ENCODE assay signal across 8 cellular contexts in the genomic region with DNA sequence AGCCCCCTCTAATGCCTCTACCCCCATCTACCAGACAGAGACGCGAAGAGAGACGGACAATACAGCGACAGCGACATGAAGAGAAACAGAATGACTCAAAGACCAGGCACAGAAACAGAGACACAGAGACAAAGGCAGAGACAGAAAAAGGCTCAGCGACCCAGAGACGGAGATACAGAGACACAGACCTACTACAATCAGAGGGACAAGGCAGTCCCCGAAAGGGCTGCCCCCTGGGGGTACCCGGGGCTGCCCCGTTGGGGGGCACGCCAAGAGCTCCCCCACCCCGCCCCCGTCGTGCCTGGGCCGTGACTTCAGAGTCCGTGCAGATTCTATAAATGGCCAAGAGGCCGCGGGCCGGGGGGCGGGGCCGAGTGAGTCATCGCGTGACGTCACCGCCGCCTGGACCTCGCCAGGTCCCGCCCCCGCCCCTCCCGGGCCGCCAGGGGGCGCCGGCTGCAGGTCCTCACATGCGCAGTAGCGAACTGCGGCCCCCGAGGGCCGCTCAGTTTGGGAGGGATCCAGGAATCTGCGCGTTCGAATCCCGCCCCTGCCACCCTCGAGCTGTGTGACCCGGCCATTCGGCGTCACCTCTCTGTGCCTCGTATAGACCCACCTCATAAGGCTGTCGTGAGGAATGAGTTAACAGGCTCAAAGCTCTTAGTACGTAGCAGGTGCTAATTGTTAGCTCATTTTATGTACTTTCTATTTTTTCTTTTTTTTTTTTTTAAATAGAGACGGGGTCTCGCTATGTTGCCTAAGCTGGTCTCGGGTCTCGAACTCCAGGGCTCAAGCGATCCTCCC. TPM values are rescaled to one million over a fixed set of nuclear protein-coding genes. Genes with fewer than 3 reads are reported as not detected.
DNase-seq lines count a peak whose midpoint lies in the region; ATAC-seq and TF ChIP-seq lines count a peak whose summit lies in the region.

No MANE protein-coding gene starts in this region.

- peaks cover 20% of the 10 kb centered on the region for H3K27me3 Mint-ChIP-seq in CD4-positive, alpha-beta T cell

- CTCF ChIA-PET in CD4-positive, alpha-beta T cell (lab: Charles Lee), result interaction anchor here (0.7 to 1.3 kb wide), 4 partner anchors 8 to 500 kb away, joined by 3 to 5 read pairs (median 4); a partner anchor contains a TSS

- no peaks in the 10 kb centered on the region for H3K36me3 Mint-ChIP-seq in CD4-positive, alpha-beta T cell (ENCODE audit: low read depth)

- peak; percentile 84 for ATAC-seq in CD4-positive, alpha-beta T cell (ENCODE audit: poor library complexity)
- ATAC-seq in GM21390 (IDR thresholded peaks at IDR 0.05; ENCODE audit: unreplicated experiment) (peak; percentile 65), upper lobe of left lung (ENCODE audit: low FRiP score in 2 of 2) (peak; percentile 83 to 89)

- H3K9me3 Mint-ChIP-seq in CD4-positive, alpha-beta T cell, result no peaks in the 10 kb centered on the region

- no peaks in the 10 kb centered on the region for H3K36me3 ChIP-seq in adrenal gland (replicated peaks in 1 of 2)
- H3K36me3 ChIP-seq in left ventricle myocardium inferior, result no peaks in the 10 kb centered on the region
- H3K36me3 ChIP-seq in upper lobe of left lung, result no peaks in the 10 kb centered on the region

- no peak overlapping the region for H3K27ac ChIP-seq in CD4-positive, alpha-beta T cell (ENCODE audit: low read depth, low read length)
- H3K27ac ChIP-seq in adrenal gland (peak overlapping the region in 3 of 5 donors; percentile 58 to 80 (median 63)), left ventricle myocardium inferior (replicated peaks) (peak overlapping the region; percentile 86), upper lobe of left lung (peak overlapping the region; percentile 21 to 84 (median 74))

- POLR2A ChIA-PET in CD4-positive, alpha-beta T cell (lab: Charles Lee), result interaction anchor here (1.1 to 1.4 kb wide), 2 partner anchors 16 to 23 kb away, joined by 3 to 8 read pairs; a partner anchor contains a TSS

- intact Hi-C loops in CD4-positive, alpha-beta T cell (cut with DNase I, micrococcal nuclease), result loop anchor here (1.0 kb wide), 2 partner anchors 21 to 51 kb away; no protein-coding TSS in a partner anchor
- intact Hi-C loops in adrenal gland (cut with DNase I) (loop anchor here in 1 of 2 donors (5.0 kb wide), 1 partner anchor 51 kb away; no protein-coding TSS in a partner anchor), left ventricle myocardium inferior (cut with micrococcal nuclease) (no loop called here), posterior vena cava (cut with DNase I) (no loop called here)

- peaks cover 12% of the 10 kb centered on the region for H3K4me1 Mint-ChIP-seq in CD4-positive, alpha-beta T cell (ENCODE audit: low read depth)

- H3K4me1 ChIP-seq in adrenal gland (replicated peaks in 1 of 2), result peaks cover 6% of the 10 kb centered on the region in 2 donors
- H3K4me1 ChIP-seq in left ventricle myocardium inferior, result peaks cover 27% of the 10 kb centered on the region
- H3K4me1 ChIP-seq in upper lobe of left lung, result peaks cover 10 to 16% (median 16%) of the 10 kb centered on the region in 4 donors

- peak overlapping the region; percentile 71 for H3K4me3 Mint-ChIP-seq in CD4-positive, alpha-beta T cell

- TF ChIP-seq EP300 in upper lobe of left lung (IDR thresholded peaks at IDR 0.05), result no peak

- peak; percentile 87 for TF ChIP-seq CTCF in CD4-positive, alpha-beta T cell (IDR thresholded peaks at IDR 0.05)
- TF ChIP-seq CTCF in adrenal gland (IDR thresholded peaks at IDR 0.05) (peak; percentile 55 to 93 (median 78)), left ventricle myocardium inferior (IDR thresholded peaks at IDR 0.05; ENCODE audit: borderline replicate concordance) (peak; percentile 96), upper lobe of left lung (IDR thresholded peaks at IDR 0.05) (peak; percentile 87 to 96 (median 94))

- peak; percentile 17 to 48 for TF ChIP-seq POLR2A in adrenal gland (IDR thresholded peaks at IDR 0.05)
- TF ChIP-seq POLR2A in upper lobe of left lung (IDR thresholded peaks at IDR 0.05), result peak in 2 of 4 donors; percentile 18 to 52

- peaks cover 18% of the 10 kb centered on the region for H3K27me3 ChIP-seq in CD4-positive, alpha-beta T cell (ENCODE audit: control insufficient read depth, insufficient read depth, low read length)
- H3K27me3 ChIP-seq in adrenal gland, result peaks cover 4% of the 10 kb centered on the region
- H3K27me3 ChIP-seq in left ventricle myocardium inferior (ENCODE audit: low read depth), result peaks cover 18% of the 10 kb centered on the region
- peaks cover 0 to 13% (median 9%) of the 10 kb centered on the region in 4 donors for H3K27me3 ChIP-seq in upper lobe of left lung

- 12 to 21% (median 16%) methylated on average over 29 to 54 of the region's 54 CpGs for WGBS in adrenal gland, 4 donors
- 17 to 18% methylated on average over 40 to 48 of the region's 54 CpGs for WGBS in upper lobe of left lung, 2 donors

- DNase-seq in CD4-positive, alpha-beta T cell, result peak; percentile 59 to 81 (median 74)
- DNase-seq in NAMALWA (ENCODE audit: low spot score) (peak; percentile 90), T-helper 1 cell (peak; percentile 70 to 85 (median 78)), adrenal gland (peak; percentile 86 to 96 (median 93)), left ventricle myocardium inferior (peak; percentile 92), posterior vena cava (ENCODE audit: low spot score) (peak; percentile 97), upper lobe of left lung (peak; percentile 93 to 99)

- H3K9me3 ChIP-seq in CD4-positive, alpha-beta T cell (ENCODE audit: control insufficient read depth, low read length), result no peaks in the 10 kb centered on the region
- H3K9me3 ChIP-seq in adrenal gland (replicated peaks in 1 of 3), result no peaks in the 10 kb centered on the region
- H3K9me3 ChIP-seq in left ventricle myocardium inferior (replicated peaks), result no peaks in the 10 kb centered on the region
- no peaks in the 10 kb centered on the region for H3K9me3 ChIP-seq in upper lobe of left lung

- H3K4me3 ChIP-seq in adrenal gland (peak overlapping the region in 1 of 4 donors; percentile 49), left ventricle myocardium inferior (peak overlapping the region; percentile 64), upper lobe of left lung (peak overlapping the region in 3 of 4 donors; percentile 23 to 44 (median 42))

- peak overlapping the region; percentile 48 for H3K27ac Mint-ChIP-seq in CD4-positive, alpha-beta T cell

RNA-seq across cellular contexts. Expression of a gene that starts 2.7 kb away (rescaled TPM):
- not detected for total RNA-seq in CD4-positive, alpha-beta T cell
- 10 to 100 TPM in 3 of 8 donors, 1 to 10 TPM in 5; 1.9 to 20.5 (median 8.3) TPM for total RNA-seq in adrenal gland
- polyA plus RNA-seq in adrenal gland, result 10 to 100 TPM; 15.5 to 76.5 (median 40.9) TPM
- 133 TPM for total RNA-seq in left ventricle myocardium inferior
- total RNA-seq in posterior vena cava, result 1,000 to 10,000 TPM; 1,163 to 1,588 TPM
- total RNA-seq in upper lobe of left lung, result 10 to 100 TPM in 5 of 6 donors, 1 to 10 TPM in 1; 3.1 to 47.9 (median 20.7) TPM

RNA-seq across cellular contexts. Expression of a gene that starts 7.1 kb away (rescaled TPM):
- total RNA-seq in CD4-positive, alpha-beta T cell, result 10 to 100 TPM; 27.2 to 27.4 TPM
- total RNA-seq in adrenal gland, result 10 to 100 TPM; 51.5 to 99.7 (median 67.0) TPM
- polyA plus RNA-seq in adrenal gland, result 100 to 1,000 TPM in 2 of 3 donors, 10 to 100 TPM in 1; 28.7 to 122 (median 102) TPM
- total RNA-seq in left ventricle myocardium inferior, result 167 TPM
- 10 to 100 TPM; 27.9 TPM for total RNA-seq in posterior vena cava
- 10 to 100 TPM; 32.1 to 77.5 (median 48.6) TPM for total RNA-seq in upper lobe of left lung

RNA-seq across cellular contexts. Expression of a gene that starts 23.0 kb away (rescaled TPM):
- total RNA-seq in CD4-positive, alpha-beta T cell, result 10 to 100 TPM; 31.8 to 33.2 TPM
- total RNA-seq in adrenal gland, result 10 to 100 TPM; 24.4 to 67.6 (median 51.3) TPM
- 100 to 1,000 TPM in 2 of 3 donors, 10 to 100 TPM in 1; 60.7 to 127 (median 119) TPM for polyA plus RNA-seq in adrenal gland
- total RNA-seq in left ventricle myocardium inferior, result 33.1 TPM
- 10 to 100 TPM; 23.2 to 36.9 TPM for total RNA-seq in posterior vena cava
- total RNA-seq in upper lobe of left lung, result 10 to 100 TPM; 21.0 to 58.3 (median 42.9) TPM

RNA-seq across cellular contexts. Expression of a gene that starts 30.4 kb away (rescaled TPM):
- 1 to 10 TPM; 7.4 to 7.5 TPM for total RNA-seq in CD4-positive, alpha-beta T cell
- total RNA-seq in adrenal gland, result 10 to 100 TPM in 6 of 8 donors, 1 to 10 TPM in 2; 7.5 to 18.4 (median 11.7) TPM
- 10 to 100 TPM in 2 of 3 donors, 1 to 10 TPM in 1; 5.1 to 37.7 (median 23.2) TPM for polyA plus RNA-seq in adrenal gland
- total RNA-seq in left ventricle myocardium inferior, result 4.2 TPM
- 1 to 10 TPM; 6.1 to 9.4 TPM for total RNA-seq in posterior vena cava
- total RNA-seq in upper lobe of left lung, result 10 to 100 TPM in 3 of 6 donors, 1 to 10 TPM in 3; 6.8 to 30.4 (median 10.3) TPM

RNA-seq across cellular contexts. Expression of a gene that starts 41.5 kb away (rescaled TPM):
- 10 to 100 TPM; 13.4 to 15.3 TPM for total RNA-seq in CD4-positive, alpha-beta T cell
- total RNA-seq in adrenal gland, result 10 to 100 TPM in 5 of 8 donors, 1 to 10 TPM in 3; 4.2 to 28.8 (median 14.8) TPM
- polyA plus RNA-seq in adrenal gland, result 100 to 1,000 TPM in 1 of 3 donors, 1 to 10 TPM in 2; 6.5 to 152 (median 9.0) TPM
- total RNA-seq in left ventricle myocardium inferior, result 3.1 TPM
- 1 to 10 TPM; 5.5 to 8.4 TPM for total RNA-seq in posterior vena cava
- 100 to 1,000 TPM; 169 to 650 (median 349) TPM for total RNA-seq in upper lobe of left lung

Comparison
In these comparisons a context has a peak if more than half of its experiments do, and no peak if none do; other contexts are left out.
1. intact Hi-C loops: an anchor here in CD4-positive, alpha-beta T cell (1.0 kb wide); none called in left ventricle myocardium inferior and posterior vena cava.